ENCODE assay signal across 14 cellular contexts in the genomic region with DNA sequence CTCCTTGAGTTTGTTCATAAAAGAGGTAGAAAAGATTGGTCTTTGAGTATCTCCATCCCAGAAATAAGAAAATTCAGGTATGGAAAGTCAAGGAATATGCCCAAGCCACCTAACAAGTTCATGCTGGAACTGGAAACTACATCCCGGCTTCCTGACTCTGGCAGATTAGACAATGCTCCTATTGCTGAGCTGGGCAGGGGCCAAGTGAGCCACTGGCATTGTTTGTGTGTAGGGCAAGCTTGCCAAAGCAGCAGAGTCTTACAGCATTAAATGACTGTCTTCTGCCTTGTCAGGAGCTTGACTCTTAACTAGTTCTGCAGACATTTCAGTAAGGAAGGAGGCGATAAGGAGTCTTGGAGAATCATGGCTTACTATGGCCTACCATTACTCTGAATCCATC. TPM values are rescaled to one million over a fixed set of nuclear protein-coding genes. Genes with fewer than 3 reads are reported as not detected.
DNase-seq lines count a peak whose midpoint lies in the region; ATAC-seq and TF ChIP-seq lines count a peak whose summit lies in the region.
"Had no signal": no experiment of that assay in that cellular context is flagged by ENCODE, and none has a peak within 500 bp of the region (broad histone marks: within the 10 kb centered on the region; RNA-seq: fewer than 3 reads in every experiment).

No MANE protein-coding gene starts in this region.

- TF ChIP-seq CTCF in PC-9 (conservative IDR thresholded peaks at IDR 0.05), result no peak
- TF ChIP-seq CTCF in dorsolateral prefrontal cortex (IDR thresholded peaks at IDR 0.05 in 54 of 56, conservative IDR thresholded peaks at IDR 0.05 in 2 of 56; ENCODE audit: low read depth in 1 of 56, partially characterized antibody in 56 of 56), result no peak
- TF ChIP-seq CTCF in chondrocyte (IDR thresholded peaks at IDR 0.05), result no peak
- no peak for TF ChIP-seq CTCF in osteocyte (IDR thresholded peaks at IDR 0.05)

- no peaks in the 10 kb centered on the region for H3K79me2 ChIP-seq in PC-9 (ENCODE audit: low read depth)

- H3K27ac Mint-ChIP-seq in CD4-positive, alpha-beta memory T cell, result peak overlapping the region in 6 of 7 donors; percentile 19 to 96 (median 64)
- H3K27ac Mint-ChIP-seq in chondrocyte (ENCODE audit: unreplicated experiment) (no peak overlapping the region), osteocyte (ENCODE audit: unreplicated experiment) (no peak overlapping the region)

- no peak for ATAC-seq in HG02623 (IDR thresholded peaks at IDR 0.05; ENCODE audit: unreplicated experiment)
- ATAC-seq: HepG2 had no signal

- H2AFZ ChIP-seq in PC-9, result no peak overlapping the region

- intact Hi-C loops in CD4-positive, alpha-beta memory T cell (cut with micrococcal nuclease), result loop anchor here (2.0 to 5.0 kb wide), 2 partner anchors 25 to 46 kb away; no protein-coding TSS in a partner anchor
- intact Hi-C loops in PC-9 (cut with micrococcal nuclease; ENCODE audit: unreplicated experiment), result loop anchor here (10.0 kb wide), 1 partner anchor 521 kb away; no protein-coding TSS in a partner anchor
- intact Hi-C loops in dorsolateral prefrontal cortex (cut with DNase I), result no loop called here

- no peaks in the 10 kb centered on the region for H3K9me3 ChIP-seq in CD4-positive, alpha-beta memory T cell (ENCODE audit: control insufficient read depth in 1 of 2, low read length in 2 of 2)
- no peaks in the 10 kb centered on the region for H3K9me3 ChIP-seq in PC-9 (ENCODE audit: insufficient read depth, low read depth)

- BruUV-seq in PC-9 (replicated peaks; lab: Mats Ljungman, UMichigan), result TSS peak; percentile 34

- no peak for DNase-seq in CD4-positive, alpha-beta memory T cell
- DNase-seq in PC-9 (peak in 1 of 2 experiments; percentile 67), dorsolateral prefrontal cortex (peak; percentile 60 to 90 (median 76)), myocyte (ENCODE audit: low read depth) (peak; percentile 78), chondrocyte (ENCODE audit: low spot score) (no peak), AML-193 (lab: John Stamatoyannopoulos, UW) (no peak), osteocyte (ENCODE audit: extremely low spot score, unreplicated experiment) (no peak)
- DNase-seq: activated CD8-positive, alpha-beta memory T cell treated with anti-CD3 and anti-CD28 coated beads for 24 hours; H7; NCI-H2081; nephron progenitor cell; T-helper 2 cell had no signal

- peaks cover 0 to 2% (median 0%) of the 10 kb centered on the region in 8 donors for H3K9me3 Mint-ChIP-seq in CD4-positive, alpha-beta memory T cell
- H3K9me3 Mint-ChIP-seq in chondrocyte (ENCODE audit: low read depth) (no peaks in the 10 kb centered on the region), osteocyte (ENCODE audit: unreplicated experiment) (no peaks in the 10 kb centered on the region)

- peak overlapping the region in 5 of 8 donors; percentile 6 to 68 (median 21) for H3K4me3 Mint-ChIP-seq in CD4-positive, alpha-beta memory T cell
- H3K4me3 Mint-ChIP-seq in chondrocyte (ENCODE audit: unreplicated experiment) (no peak overlapping the region), osteocyte (ENCODE audit: unreplicated experiment) (no peak overlapping the region)
- H3K4me3 Mint-ChIP-seq: nephron progenitor cell had no signal

- CTCF ChIA-PET in CD4-positive, alpha-beta memory T cell (lab: Charles Lee; ENCODE audit: partially characterized antibody), result interaction anchor here (1.2 to 3.9 kb wide), 6 partner anchors 12 to 107 kb away, joined by 3 to 20 read pairs (median 12); no protein-coding TSS in a partner anchor
- CTCF ChIA-PET in PC-9 (lab: Charles Lee), result interaction anchor here (1.3 kb wide), 1 partner anchor 108 kb away, joined by 4 read pairs; no protein-coding TSS in a partner anchor

- peaks cover 62 to 92% (median 75%) of the 10 kb centered on the region in 4 donors for H3K4me1 Mint-ChIP-seq in CD4-positive, alpha-beta memory T cell
- H3K4me1 Mint-ChIP-seq in chondrocyte (ENCODE audit: low read depth), result peaks cover 6% of the 10 kb centered on the region
- peaks cover 5% of the 10 kb centered on the region for H3K4me1 Mint-ChIP-seq in osteocyte (ENCODE audit: unreplicated experiment)

- H3K36me3 ChIP-seq in CD4-positive, alpha-beta memory T cell (ENCODE audit: insufficient read depth, low read length), result no peaks in the 10 kb centered on the region
- H3K36me3 ChIP-seq in PC-9 (ENCODE audit: low read depth), result no peaks in the 10 kb centered on the region

- H3K36me3 Mint-ChIP-seq in CD4-positive, alpha-beta memory T cell, result peaks cover 0 to 2% of the 10 kb centered on the region in 2 donors
- H3K36me3 Mint-ChIP-seq in chondrocyte (ENCODE audit: low read depth) (no peaks in the 10 kb centered on the region), osteocyte (ENCODE audit: unreplicated experiment) (no peaks in the 10 kb centered on the region)

- no peaks in the 10 kb centered on the region for H3K27me3 ChIP-seq in CD4-positive, alpha-beta memory T cell (ENCODE audit: insufficient read depth, low read length)
- H3K27me3 ChIP-seq in PC-9 (ENCODE audit: insufficient read depth, low read depth) (no peaks in the 10 kb centered on the region), dorsolateral prefrontal cortex (no peaks in the 10 kb centered on the region)

- H3K27me3 Mint-ChIP-seq in CD4-positive, alpha-beta memory T cell, result peaks cover 0 to 2% of the 10 kb centered on the region in 2 donors
- H3K27me3 Mint-ChIP-seq in chondrocyte (ENCODE audit: low read depth) (no peaks in the 10 kb centered on the region), osteocyte (ENCODE audit: unreplicated experiment) (no peaks in the 10 kb centered on the region)

- H3K27ac ChIP-seq in CD4-positive, alpha-beta memory T cell (ENCODE audit: low read depth, low read length), result no peak overlapping the region
- H3K27ac ChIP-seq in PC-9, result no peak overlapping the region
- H3K27ac ChIP-seq in dorsolateral prefrontal cortex, result no peak overlapping the region

- peaks cover 23% of the 10 kb centered on the region for H3F3A ChIP-seq in PC-9 (ENCODE audit: insufficient read depth, low read depth)

- POLR2A ChIA-PET in CD4-positive, alpha-beta memory T cell (lab: Charles Lee; ENCODE audit: partially characterized antibody), result interaction anchor here (0.9 to 11.1 kb wide), 7 partner anchors 10 to 106 kb away, joined by 3 to 178 read pairs (median 20); no protein-coding TSS in a partner anchor
- POLR2A ChIA-PET in PC-9 (lab: Charles Lee; ENCODE audit: unreplicated experiment), result no interaction called here

- no peak overlapping the region for H3K4me3 ChIP-seq in CD4-positive, alpha-beta memory T cell (ENCODE audit: low read length in 2 of 2)
- H3K4me3 ChIP-seq in PC-9, result no peak overlapping the region
- no peak overlapping the region for H3K4me3 ChIP-seq in dorsolateral prefrontal cortex

- no peaks in the 10 kb centered on the region for H4K20me1 ChIP-seq in PC-9 (ENCODE audit: insufficient read depth)

- H3K9me2 ChIP-seq in PC-9 (ENCODE audit: insufficient read depth), result no peaks in the 10 kb centered on the region

- H3K4me1 ChIP-seq in CD4-positive, alpha-beta memory T cell (ENCODE audit: insufficient read depth, low read length), result peaks cover 83% of the 10 kb centered on the region
- H3K4me1 ChIP-seq in PC-9 (replicated peaks; ENCODE audit: insufficient read depth), result peaks cover 27% of the 10 kb centered on the region

- no peak overlapping the region for H3K4me2 ChIP-seq in PC-9

RNA-seq across cellular contexts. Expression of gene PRDM1, which starts 30.0 kb away (rescaled TPM):
- total RNA-seq in CD4-positive, alpha-beta memory T cell, result 10 to 100 TPM; 33.4 to 34.0 TPM
- polyA plus RNA-seq in CD4-positive, alpha-beta memory T cell, result 10 to 100 TPM; 45.4 to 97.0 TPM
- total RNA-seq in PC-9 (2021), result 1.4 and 2.6 TPM in 2 replicates
- total RNA-seq in dorsolateral prefrontal cortex, result 1 to 10 TPM; 1.9 to 9.7 (median 4.6) TPM
- total RNA-seq in myocyte, result 0.67 and 0.94 TPM in 2 replicates
- 0.81 TPM for polyA plus RNA-seq in myocyte (2012)
- total RNA-seq in chondrocyte, result 0.08 to 0.15 TPM (median 0.15 TPM) in 3 replicates
- 0.29 TPM in 1 of 2 replicates, not detected in the other for total RNA-seq in osteocyte
- total RNA-seq: HepG2 had no signal

Comparison
In these comparisons a context has a peak if more than half of its experiments do, and no peak if none do; other contexts are left out.
1. DNase-seq: peak in dorsolateral prefrontal cortex (10 of 10) and myocyte (single experiment); none in CD4-positive, alpha-beta memory T cell (0 of 5), chondrocyte (single experiment), AML-193 (0 of 2) and osteocyte (single experiment).
2. H3K27ac Mint-ChIP-seq: peak in CD4-positive, alpha-beta memory T cell (6 of 7); none in chondrocyte (single experiment) and osteocyte (single experiment).
3. H3K4me3 Mint-ChIP-seq: peak in CD4-positive, alpha-beta memory T cell (5 of 8); none in chondrocyte (single experiment) and osteocyte (single experiment).
4. intact Hi-C loops: an anchor here in CD4-positive, alpha-beta memory T cell (2.0 to 5.0 kb wide) and PC-9 (10.0 kb wide); none called in dorsolateral prefrontal cortex.